Comparison of ENCODE assay signal across 8 cellular contexts in genomic region chr3:46089237-46090011, GRCh38.
DNase-seq lines count a peak whose midpoint lies in the region; ATAC-seq, FAIRE-seq and TF ChIP-seq lines count a peak whose summit lies in the region.

No MANE protein-coding gene starts in this region.

- H3K79me2 ChIP-seq in GM12878 (ENCODE audit: control insufficient read depth, insufficient read depth, low read length) (no peaks in the 10 kb centered on the region), OCI-LY7 (ENCODE audit: insufficient read depth, low read depth, low read length) (no peaks in the 10 kb centered on the region)

- CTCF ChIA-PET in GM12878 (lab: Yijun Ruan, JAX): interaction anchor here (0.6 to 21.9 kb wide), 13 partner anchors 10 to 957 kb away, joined by 3 to 714 read pairs (median 9); partner anchors contain the start of genes CCR1 and CCR5
- CTCF ChIA-PET in OCI-LY7 (lab: Charles Lee; ENCODE audit: unreplicated experiment): interaction anchor here (0.8 kb wide), 1 partner anchor 10 kb away, joined by 4 read pairs; no protein-coding TSS in a partner anchor

- POLR2A ChIA-PET in GM12878 (lab: Charles Lee): interaction anchor here (0.6 to 3.5 kb wide), 9 partner anchors 8 to 279 kb away, joined by 3 to 25 read pairs (median 3); partner anchors contain the start of genes CCR1 and CCR5
- POLR2A ChIA-PET in OCI-LY7 (lab: Charles Lee): interaction anchor here (0.6 to 1.5 kb wide), 5 partner anchors 9 to 399 kb away, joined by 3 to 4 read pairs (median 4); no protein-coding TSS in a partner anchor

- SMC1A ChIA-PET in GM12878 (lab: Charles Lee; ENCODE audit: uncharacterized antibody, unreplicated experiment): interaction anchor here (0.6 to 23.6 kb wide), 18 partner anchors 8 to 284 kb away, joined by 3 to 581 read pairs (median 6); partner anchors contain the start of genes CCR1, CCR5 and CXCR6

- H3K4me1 ChIP-seq in GM12878 (ENCODE audit: control insufficient read depth, insufficient read depth, low read length) (peaks cover 58% of the 10 kb centered on the region), OCI-LY7 (ENCODE audit: insufficient read depth, low read length, poor library complexity, severe bottlenecking) (peaks cover 36% of the 10 kb centered on the region)

- H3K9me2 ChIP-seq in OCI-LY7 (ENCODE audit: insufficient read depth, low read length): no peaks in the 10 kb centered on the region

- peak overlapping the region in 3 of 6 donors; percentile 5 to 37 (median 14) for H3K27ac Mint-ChIP-seq in immature natural killer cell

- ATAC-seq in GM19043 (IDR thresholded peaks at IDR 0.05; ENCODE audit: low read depth, unreplicated experiment): peak; percentile 52
- ATAC-seq in GM12878: peak; percentile 90

- peaks cover 33 to 37% of the 10 kb centered on the region in 2 donors for H3K4me1 Mint-ChIP-seq in immature natural killer cell

- TF ChIP-seq EP300 in GM12878 (IDR thresholded peaks at IDR 0.05; ENCODE audit: borderline replicate concordance in 1 of 2, control insufficient read depth in 1 of 2, low read depth in 2 of 2, low read length in 2 of 2): peak; percentile 24 to 75; a peak in 2 of 4 replicates

- no peak overlapping the region for H3K4me3 Mint-ChIP-seq in immature natural killer cell

- H3K27me3 ChIP-seq in GM12878 (replicated peaks in 1 of 2; ENCODE audit: control insufficient read depth in 2 of 2, insufficient read depth in 2 of 2, low read length in 1 of 2): no peaks in the 10 kb centered on the region

- H3K4me3 ChIP-seq in GM12878 (no peak overlapping the region), OCI-LY7 (ENCODE audit: low read depth, low read length, poor library complexity, severe bottlenecking) (no peak overlapping the region)

- H3K36me3 ChIP-seq in GM12878 (ENCODE audit: control insufficient read depth in 2 of 2, insufficient read depth in 2 of 2, low read length in 1 of 2) (no peaks in the 10 kb centered on the region), OCI-LY7 (ENCODE audit: insufficient read depth, low read length) (no peaks in the 10 kb centered on the region; the same call in 1 of the 2 replicates)

- H2AFZ ChIP-seq in GM12878 (ENCODE audit: control insufficient read depth, low read depth, low read length) (no peak overlapping the region), OCI-LY7 (ENCODE audit: low read length) (no peak overlapping the region)

- in situ Hi-C loops in GM12878 (cut with MboI): loop anchor here (5.0 kb wide), 2 partner anchors 283 to 327 kb away; partner anchors contain the start of gene CCR5

- TF ChIP-seq CTCF in GM12878 (IDR thresholded peaks at IDR 0.05 in 2 of 3, conservative IDR thresholded peaks at IDR 0.05 in 1 of 3; ENCODE audit: control insufficient read depth in 2 of 3, extremely low read depth in 1 of 3, insufficient read depth in 1 of 3, low read depth in 3 of 3, low read length in 3 of 3): no peak
- TF ChIP-seq CTCF in OCI-LY7 (conservative IDR thresholded peaks at IDR 0.05; ENCODE audit: low read length): no peak

- H3K9me3 Mint-ChIP-seq in immature natural killer cell: peaks cover 0 to 2% (median 0%) of the 10 kb centered on the region in 6 donors

- H3K4me2 ChIP-seq in GM12878 (ENCODE audit: control insufficient read depth, insufficient read depth) (peak overlapping the region; percentile 73), OCI-LY7 (ENCODE audit: low read length) (no peak overlapping the region)

- H4K20me1 ChIP-seq in GM12878 (ENCODE audit: control insufficient read depth, insufficient read depth) (no peaks in the 10 kb centered on the region), OCI-LY7 (ENCODE audit: insufficient read depth, low read length) (no peaks in the 10 kb centered on the region)

- peaks cover 7% of the 10 kb centered on the region; the same call in 2 of the 3 replicates for H3K9me3 ChIP-seq in GM12878 (replicated peaks; ENCODE audit: control insufficient read depth, insufficient read depth, low read length)
- peaks cover 3% of the 10 kb centered on the region; the same call in 1 of the 2 replicates for H3K9me3 ChIP-seq in OCI-LY7 (ENCODE audit: low read length)

- intact Hi-C loops in GM12878 (cut with micrococcal nuclease; ENCODE audit: unreplicated experiment) (loop anchor here (1.0 to 10.0 kb wide), 5 partner anchors 21 to 445 kb away; partner anchors contain the start of gene CCR1), OCI-LY7 (cut with micrococcal nuclease; ENCODE audit: unreplicated experiment) (loop anchor here (2.0 to 10.0 kb wide), 2 partner anchors 289 to 1325 kb away; partner anchors contain the start of genes KIAA1143 and KIF15)

- 10% methylated on average over 5 of the region's 5 CpGs for WGBS in GM12878 (ENCODE audit: insufficient coverage, insufficient replicate concordance, low lambda C conversion rate, missing lambda C conversion rate)

- RAD21 ChIA-PET in GM12878 (lab: Charles Lee; ENCODE audit: unreplicated experiment): interaction anchor here (0.9 to 20.1 kb wide), 23 partner anchors 8 to 293 kb away, joined by 3 to 396 read pairs (median 4); partner anchors contain the start of genes CCR1 and CCR5

- DNase-seq in AG08396 (ENCODE audit: low spot score): peak; percentile 81
- DNase-seq in HT1080 (ENCODE audit: low read depth): peak; percentile 97
- DNase-seq in GM12878 (ENCODE audit: low read depth, low spot score): peak; percentile 78
- DNase-seq in medulla oblongata (ENCODE audit: extremely low spot score): peak; percentile 88
- DNase-seq in immature natural killer cell: no peak
- no peak for DNase-seq in NCI-H187 (lab: John Stamatoyannopoulos, UW)
- no peak for DNase-seq in OCI-LY7 (ENCODE audit: low spot score)

- BruUV-seq in GM12878 (replicated peaks; lab: Mats Ljungman, UMichigan) (no TSS peak), OCI-LY7 (replicated peaks; lab: Mats Ljungman, UMichigan) (no TSS peak)

- H3K36me3 Mint-ChIP-seq in immature natural killer cell: no peaks in the 10 kb centered on the region

- H3K27ac ChIP-seq in GM12878 (ENCODE audit: control insufficient read depth, insufficient read depth): peak overlapping the region; percentile 20; the same call in 1 of the 2 replicates
- no peak overlapping the region for H3K27ac ChIP-seq in OCI-LY7 (ENCODE audit: low read depth, low read length, poor library complexity, severe bottlenecking)

- H3K9ac ChIP-seq in GM12878 (ENCODE audit: control insufficient read depth, insufficient read depth, low read length): no peak overlapping the region

- peak; percentile 73 for FAIRE-seq in GM12878 (lab: Jason Lieb, UNC)

- no peak for TF ChIP-seq POLR2A in GM12878 (IDR thresholded peaks at IDR 0.05; ENCODE audit: low read depth, low read length)

- 0 out of 2 replicates have a peak, but pooled peaks have one; percentile 5 for TF ChIP-seq RAD21 in GM12878 (IDR thresholded peaks at IDR 0.05; ENCODE audit: insufficient read depth, low read depth, low read length)

- peaks cover 1 to 2% (median 1%) of the 10 kb centered on the region in 3 donors for H3K27me3 Mint-ChIP-seq in immature natural killer cell (ENCODE audit: low read depth in 3 of 3)

TF ChIP-seq in GM12878, 131 proteins besides CTCF, POLR2A, EP300 and RAD21 (continues in another document):
- TF ChIP-seq TCF12 (IDR thresholded peaks at IDR 0.05; ENCODE audit: low read depth, low read length): peak; percentile 86
- peak; percentile 79 for TF ChIP-seq BCL3 (IDR thresholded peaks at IDR 0.05; ENCODE audit: borderline replicate concordance, insufficient read depth, low read depth, low read length, poor library complexity, severe bottlenecking)
- TF ChIP-seq E4F1 (IDR thresholded peaks at IDR 0.05; ENCODE audit: borderline replicate concordance, partially characterized antibody): no peak
- TF ChIP-seq PML (IDR thresholded peaks at IDR 0.05; ENCODE audit: low read length): 0 out of 2 replicates have a peak, but pooled peaks have one; percentile 32
- TF ChIP-seq SREBF2 (IDR thresholded peaks at IDR 0.05; ENCODE audit: low read length): no peak

Comparison
In these comparisons a context has a peak if more than half of its experiments do, and no peak if none do; other contexts are left out.
1. DNase-seq: peak in AG08396 (single experiment), HT1080 (single experiment), GM12878 (single experiment) and medulla oblongata (single experiment); none in immature natural killer cell (0 of 3), NCI-H187 (0 of 2) and OCI-LY7 (single experiment).